ENCODE assay signal across 25 cellular contexts in the genomic region with DNA sequence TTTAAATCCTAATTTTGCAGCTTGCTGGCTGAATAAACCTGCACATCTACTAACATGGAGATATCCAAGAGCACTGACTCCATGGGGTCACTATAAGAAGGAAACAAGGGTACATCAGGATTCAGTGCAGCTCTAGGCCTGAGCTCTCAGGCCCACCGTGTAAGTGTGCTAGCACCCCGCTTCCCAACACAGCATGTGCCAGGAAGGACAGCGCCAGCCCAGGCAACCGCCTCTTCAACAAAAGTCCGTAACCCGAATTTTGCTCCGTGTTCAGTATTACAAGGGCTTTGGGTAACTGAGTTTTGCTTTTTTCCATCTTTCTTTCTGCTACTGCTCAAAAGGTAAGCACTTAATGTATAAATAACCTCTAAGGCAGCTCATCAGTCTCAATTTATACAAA.
DNase-seq lines count a peak whose midpoint lies in the region; ATAC-seq, FAIRE-seq and TF ChIP-seq lines count a peak whose summit lies in the region.
"Had no signal": no experiment of that assay in that cellular context is flagged by ENCODE, and none has a peak within 500 bp of the region (broad histone marks: within the 10 kb centered on the region; RNA-seq: fewer than 3 reads in every experiment).

No MANE protein-coding gene starts in this region.

- H3K14ac ChIP-seq in IMR-90 (replicated peaks; ENCODE audit: low read depth, low read length): no peak overlapping the region

- dilution Hi-C loops in IMR-90 (cut with HindIII; ENCODE audit: low sequenced_read_pairs, unreplicated experiment): no loop called here

- POLR2A ChIA-PET in IMR-90 (lab: Charles Lee; ENCODE audit: unreplicated experiment): no interaction called here

- no peak overlapping the region for H3K23ac ChIP-seq in IMR-90 (ENCODE audit: low read depth, low read length)

- no peak for TF ChIP-seq EP300 in stomach (IDR thresholded peaks at IDR 0.05)

- H3K4me1 ChIP-seq in IMR-90 (ENCODE audit: control insufficient read depth, insufficient read depth, low read length): peaks cover 20% of the 10 kb centered on the region
- H3K4me1 ChIP-seq in stomach: peaks cover 25 to 93% (median 57%) of the 10 kb centered on the region in 4 donors
- H3K4me1 ChIP-seq in kidney (ENCODE audit: control insufficient read depth in 1 of 2, insufficient read depth in 1 of 2, low read depth in 1 of 2, low read length in 2 of 2): no peaks in the 10 kb centered on the region

- no peak for TF ChIP-seq POLR2A in IMR-90 (IDR thresholded peaks at IDR 0.05; ENCODE audit: low read depth, low read length)
- no peak for TF ChIP-seq POLR2A in stomach (IDR thresholded peaks at IDR 0.05)

- H3K18ac ChIP-seq in IMR-90 (ENCODE audit: low read depth, low read length): no peak overlapping the region

- TF ChIP-seq CTCF in IMR-90 (conservative IDR thresholded peaks at IDR 0.05; ENCODE audit: low read depth, low read length) (no peak), stomach (IDR thresholded peaks at IDR 0.05) (no peak), kidney (IDR thresholded peaks at IDR 0.05; ENCODE audit: borderline replicate concordance, extremely low read depth, insufficient read depth) (no peak)

- no peak overlapping the region for H4K5ac ChIP-seq in IMR-90 (ENCODE audit: low read depth, low read length)

- CTCF ChIA-PET in IMR-90 (lab: Yijun Ruan, JAX): no interaction called here

- H2BK5ac ChIP-seq in IMR-90 (ENCODE audit: low read depth, low read length, poor library complexity, severe bottlenecking): no peak overlapping the region

- intact Hi-C loops in IMR-90 (cut with micrococcal nuclease): loop anchor here (10.0 kb wide), 1 partner anchor 184 kb away; no protein-coding TSS in a partner anchor
- intact Hi-C loops in stomach (cut with DNase I; ENCODE audit: low total_unique reads): no loop called here
- intact Hi-C loops in kidney (cut with DNase I): no loop called here

- H3K4ac ChIP-seq in IMR-90 (ENCODE audit: low read depth, low read length): no peak overlapping the region

- in situ Hi-C loops in IMR-90 (cut with MboI; ENCODE audit: low sequenced_read_pairs): loop anchor here (10.0 kb wide), 1 partner anchor 184 kb away; no protein-coding TSS in a partner anchor

- no peak overlapping the region for H4K91ac ChIP-seq in IMR-90 (ENCODE audit: insufficient read depth, low read depth, low read length)

- no peaks in the 10 kb centered on the region; the same call in 1 of the 2 replicates for H4K20me1 ChIP-seq in IMR-90 (ENCODE audit: insufficient read depth, low read length)

- ATAC-seq in IMR-90 (ENCODE audit: low read depth) (no peak), GM21786 (IDR thresholded peaks at IDR 0.05; ENCODE audit: unreplicated experiment) (no peak)
- ATAC-seq: PC-3 had no signal

- 0 out of 3 replicates have a peak overlapping the region, but pooled peaks have one; percentile 66 for H2BK15ac ChIP-seq in IMR-90 (ENCODE audit: low read depth, low read length)

- no peak overlapping the region for H2BK20ac ChIP-seq in IMR-90 (ENCODE audit: low read depth, low read length)

- TF ChIP-seq RAD21 in IMR-90 (IDR thresholded peaks at IDR 0.05; ENCODE audit: low read length): no peak

- no peak overlapping the region for H3K4me2 ChIP-seq in IMR-90 (ENCODE audit: low read depth, low read length)

- 0 out of 2 replicates have a peak overlapping the region, but pooled peaks have one; percentile 23 for H2BK120ac ChIP-seq in IMR-90 (ENCODE audit: low read depth, low read length)

- H2AFZ ChIP-seq in IMR-90 (replicated peaks; ENCODE audit: low read length, poor library complexity): no peak overlapping the region

- H3K9me3 ChIP-seq in IMR-90 (ENCODE audit: control insufficient read depth, insufficient read depth, low read length): no peaks in the 10 kb centered on the region
- no peaks in the 10 kb centered on the region for H3K9me3 ChIP-seq in stomach
- no peaks in the 10 kb centered on the region for H3K9me3 ChIP-seq in kidney (ENCODE audit: control insufficient read depth in 1 of 2, low read length in 2 of 2)
- H3K9me3 ChIP-seq: esophagus squamous epithelium, spleen, tibial artery had no signal

- H3K27me3 ChIP-seq in IMR-90 (ENCODE audit: control insufficient read depth, insufficient read depth, low read length): no peaks in the 10 kb centered on the region
- no peaks in the 10 kb centered on the region for H3K27me3 ChIP-seq in layer of hippocampus (ENCODE audit: control insufficient read depth, insufficient read depth, low read length)
- no peaks in the 10 kb centered on the region for H3K27me3 ChIP-seq in stomach
- H3K27me3 ChIP-seq: esophagus squamous epithelium, spleen, tibial artery had no signal

- H3K27ac ChIP-seq in IMR-90 (ENCODE audit: insufficient read depth, low read length) (no peak overlapping the region), caudate nucleus (ENCODE audit: low read depth, low read length) (peak overlapping the region; percentile 36), layer of hippocampus (ENCODE audit: low read depth, low read length) (peak overlapping the region; percentile 58), stomach (peak overlapping the region in 4 of 5 donors; percentile 3 to 82 (median 51)), kidney (ENCODE audit: low read depth in 2 of 2, low read length in 2 of 2) (no peak overlapping the region)
- H3K27ac ChIP-seq: esophagus squamous epithelium, spleen had no signal

- H3K9ac ChIP-seq in IMR-90 (ENCODE audit: low read depth, low read length): no peak overlapping the region
- H3K9ac ChIP-seq in kidney (ENCODE audit: low read length in 2 of 2): no peak overlapping the region

- no CpG with 5 or more reads among the region's 7 CpGs for WGBS in IMR-90 (ENCODE audit: extremely low coverage in 2 of 2, insufficient read length in 1 of 2), 2 experiments
- 86 to 96% (median 95%) methylated on average over 7 of the region's 7 CpGs for whole genome bisulfite sequencing in stomach, 5 donors

- H2AK9ac ChIP-seq in IMR-90 (replicated peaks; ENCODE audit: low read depth, low read length, poor library complexity): no peak overlapping the region

- H2AK5ac ChIP-seq in IMR-90 (ENCODE audit: low read depth, low read length): peak overlapping the region; percentile 35; the same call in 1 of the 2 replicates

- no peak for FAIRE-seq in kidney (lab: Jason Lieb, UNC)
- FAIRE-seq: islet of Langerhans had no signal

- peaks cover 11% of the 10 kb centered on the region for H3K9me1 ChIP-seq in IMR-90 (ENCODE audit: insufficient read depth, low read length)

- DNase-seq in IMR-90 (no peak), caudate nucleus (lab: John Stamatoyannopoulos, UW) (no peak), stomach (no peak), HT-29 (ENCODE audit: low spot score) (no peak), kidney (no peak)
- DNase-seq: activated CD4-positive, alpha-beta memory T cell treated with anti-CD3 and anti-CD28 coated beads, Interleukin-2, amount 10 ng/mL, durations not matched to agents 7 days and 5 days; activated CD4-positive, CD25-positive, alpha-beta regulatory T cell treated with anti-CD3 and anti-CD28 coated beads, Interleukin-2, amount 50 U/mL, for 72 hours; activated naive CD4-positive, alpha-beta T cell treated with Interleukin-2 at 50 U/mL for 16 hours; activated T-cell treated with anti-CD3 and anti-CD28 coated beads, Interleukin-2, amount 50 U/mL, for 1 hour; CD4-positive, alpha-beta T cell; esophagus squamous epithelium; mammary epithelial cell; NCI-H1417 treated with DMSO at 0.1 percent for 48 hours; nucleus accumbens; PC-3; SHP77; spleen; stimulated activated CD4-positive, alpha-beta T cell treated with anti-CD3 and anti-CD28 coated beads, Interleukin-4, amount 100 ng/mL, for 24 hours; stimulated activated naive CD4-positive, alpha-beta T cell; SW 1271; tibial artery had no signal

- H3K4me3 ChIP-seq in IMR-90 (ENCODE audit: insufficient read depth, low read depth, low read length) (no peak overlapping the region), stomach (no peak overlapping the region), kidney (ENCODE audit: low read length in 2 of 2) (no peak overlapping the region)
- H3K4me3 ChIP-seq: coronary artery, esophagus squamous epithelium, spleen, tibial artery had no signal

- H3K36me3 ChIP-seq in IMR-90 (ENCODE audit: control insufficient read depth, insufficient read depth, low read length) (peaks cover 59% of the 10 kb centered on the region), stomach (peaks cover 56 to 96% (median 90%) of the 10 kb centered on the region in 4 donors), kidney (ENCODE audit: control insufficient read depth in 1 of 2, insufficient read depth in 2 of 2, low read length in 2 of 2) (peaks cover 8 to 21% of the 10 kb centered on the region in 2 donors)

- H4K8ac ChIP-seq in IMR-90 (ENCODE audit: low read depth in 2 of 2, low read length in 2 of 2): peak overlapping the region in 1 of 2 experiments; percentile 92; a peak in 1 of 4 replicates

- H3K56ac ChIP-seq in IMR-90 (ENCODE audit: extremely low read depth, insufficient read depth, low read length): no peak overlapping the region

- H3K79me1 ChIP-seq in IMR-90 (ENCODE audit: low read depth in 1 of 2, low read length in 2 of 2): peaks cover 0 to 53% of the 10 kb centered on the region in 2 experiments; a peak in 3 of 4 replicates

- BruUV-seq in IMR-90 (replicated peaks; lab: Mats Ljungman, UMichigan): no TSS peak

TF ChIP-seq in IMR-90, 13 proteins besides CTCF, POLR2A, EP300 and RAD21:
- no peak for TF ChIP-seq RCOR1 (IDR thresholded peaks at IDR 0.05; ENCODE audit: insufficient replicate concordance, low read length)
- no peak for TF ChIP-seq FOS (IDR thresholded peaks at IDR 0.05; ENCODE audit: low read depth, low read length)
- TF ChIP-seq NFE2L2 (IDR thresholded peaks at IDR 0.05; ENCODE audit: low read depth, low read length): no peak
- no peak for TF ChIP-seq RFX5 (IDR thresholded peaks at IDR 0.05; ENCODE audit: low read depth, low read length)
- TF ChIP-seq CHD1 (IDR thresholded peaks at IDR 0.05; ENCODE audit: low read depth, low read length): no peak
- TF ChIP-seq SMC3 (IDR thresholded peaks at IDR 0.05; ENCODE audit: low read depth, low read length): no peak
- no peak for TF ChIP-seq MAZ (IDR thresholded peaks at IDR 0.05; ENCODE audit: borderline replicate concordance, low read depth, low read length)

Comparison
In these comparisons a context has a peak if more than half of its experiments do, and no peak if none do; other contexts are left out.
1. H3K27ac ChIP-seq: peak in caudate nucleus (single experiment), layer of hippocampus (single experiment) and stomach (4 of 5); none in IMR-90 (single experiment) and kidney (0 of 2).